ENCODE assay signal across 17 cellular contexts in the genomic region with DNA sequence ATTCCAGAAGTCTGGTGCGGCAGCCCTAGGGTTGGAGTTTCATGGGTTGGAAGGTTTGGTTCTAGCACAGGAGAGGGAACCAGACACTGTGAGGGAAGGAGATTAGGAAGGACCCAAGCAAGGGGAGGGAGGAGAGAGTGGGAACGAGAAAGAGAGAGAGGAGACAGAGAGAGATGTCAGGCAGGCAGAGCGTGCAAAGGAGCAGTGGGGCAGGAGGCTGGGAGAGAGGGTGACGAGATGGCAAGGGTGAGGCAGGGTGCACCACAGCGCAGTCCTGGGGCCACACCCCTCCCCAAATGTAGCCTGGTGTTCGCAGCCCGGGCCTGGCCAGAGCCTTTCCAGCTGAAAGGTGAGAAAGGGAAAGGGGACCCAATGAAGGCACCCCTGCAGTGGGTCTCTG.
"Had no signal": no experiment of that assay in that cellular context is flagged by ENCODE, and none has a peak within 500 bp of the region (broad histone marks: within the 10 kb centered on the region; RNA-seq: fewer than 3 reads in every experiment).

No MANE protein-coding gene starts in this region.

- H3K27me3 ChIP-seq: colonic mucosa, right lobe of liver had no signal

- H3K9me3 Mint-ChIP-seq: stimulated activated naive B cell treated with anti-CD40 and anti-IgM and Interleukin-4, amounts not matched to agents 10 μg/mL and 1 μg/mL and 100 μg/mL, for 72 hours had no signal

- H3K4me1 ChIP-seq: colonic mucosa, parathyroid adenoma, right lobe of liver had no signal

- H3K9me3 ChIP-seq: colonic mucosa, left ventricle myocardium inferior, neutrophil, right lobe of liver had no signal

- H3K36me3 ChIP-seq: colonic mucosa, left ventricle myocardium inferior, neutrophil, right lobe of liver had no signal

- H3K9ac ChIP-seq: parathyroid adenoma had no signal

- H3K36me3 Mint-ChIP-seq: brain; stimulated activated naive B cell treated with anti-CD40 and anti-IgM and Interleukin-4, amounts not matched to agents 10 μg/mL and 1 μg/mL and 100 μg/mL, for 72 hours had no signal

- FAIRE-seq: small intestine, TTC549 had no signal

- H3K4me3 ChIP-seq: colonic mucosa, left ventricle myocardium inferior, right lobe of liver had no signal

- H3K27ac ChIP-seq: colonic mucosa, left ventricle myocardium inferior, neutrophil, parathyroid adenoma, right lobe of liver had no signal

- DNase-seq: activated gamma-delta T cell treated with Interleukin-2 at 50 U/mL for 16 hours; anterior cingulate cortex; central memory CD4-positive, alpha-beta T cell; colonic mucosa; foreskin melanocyte; kidney glomerular epithelial cell; left ventricle myocardium inferior; mammary epithelial cell; midbrain; right lobe of liver; small intestine; stimulated activated CD4-positive, alpha-beta T cell treated with anti-CD3 and anti-CD28 coated beads, Interleukin-4, amount 100 ng/mL, for 1 hour; stimulated activated naive B cell treated with anti-CD40 and anti-IgM and Interleukin-4, amounts not matched to agents 10 μg/mL and 1 μg/mL and 100 μg/mL, for 72 hours had no signal

- H2AFZ ChIP-seq: parathyroid adenoma had no signal

- H3K4me3 Mint-ChIP-seq: brain; stimulated activated naive B cell treated with anti-CD40 and anti-IgM and Interleukin-4, amounts not matched to agents 10 μg/mL and 1 μg/mL and 100 μg/mL, for 72 hours had no signal

- H3K27ac Mint-ChIP-seq: stimulated activated naive B cell treated with anti-CD40 and anti-IgM and Interleukin-4, amounts not matched to agents 10 μg/mL and 1 μg/mL and 100 μg/mL, for 72 hours had no signal

- ATAC-seq: right lobe of liver; stimulated activated naive B cell treated with anti-CD40 and anti-IgM and Interleukin-4, amounts not matched to agents 10 μg/mL and 1 μg/mL and 100 μg/mL, for 72 hours had no signal

- H3K79me2 ChIP-seq: parathyroid adenoma had no signal
